Comparison of ENCODE assay signal across 13 cellular contexts in the genomic region with DNA sequence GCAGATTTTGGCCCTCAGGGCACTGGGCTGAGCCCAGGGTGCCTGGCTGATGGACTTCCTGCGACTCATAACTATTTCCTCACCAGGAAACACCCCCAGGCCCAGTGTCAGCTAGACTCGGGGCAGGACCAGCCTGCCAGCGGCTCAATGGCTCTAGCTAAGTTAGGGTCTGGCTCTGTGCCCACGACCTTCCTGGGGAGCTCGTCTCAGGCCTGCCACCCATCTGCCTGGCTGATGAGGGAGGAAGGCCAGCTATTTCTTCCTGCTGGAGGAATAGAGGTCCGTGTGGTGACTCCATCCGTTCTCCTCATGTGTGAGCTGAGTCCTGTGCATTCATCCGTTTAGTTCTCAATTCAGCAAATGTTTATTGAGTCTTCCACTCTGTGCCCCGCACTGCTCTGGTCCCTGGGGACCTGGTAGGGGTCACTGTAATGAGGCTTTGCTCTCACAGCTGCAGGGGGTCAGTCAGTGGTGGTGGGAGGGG. TPM values are rescaled to one million over a fixed set of nuclear protein-coding genes. Genes with fewer than 3 reads are reported as not detected.
DNase-seq lines count a peak whose midpoint lies in the region; ATAC-seq, FAIRE-seq and TF ChIP-seq lines count a peak whose summit lies in the region.
"Had no signal": no experiment of that assay in that cellular context is flagged by ENCODE, and none has a peak within 500 bp of the region (broad histone marks: within the 10 kb centered on the region; RNA-seq: fewer than 3 reads in every experiment).

No MANE protein-coding gene starts in this region.

- H3K4me3 ChIP-seq in A549 = no peak overlapping the region
- no peak overlapping the region for H3K4me3 ChIP-seq in Peyer's patch
- H3K4me3 ChIP-seq: ascending aorta, suprapubic skin had no signal

- WGBS in A549 (ENCODE audit: missing lambda C conversion rate) = 32% methylated on average over 9 of the region's 9 CpGs

- H3K4me2 ChIP-seq in A549 = peak overlapping the region; percentile 63

- no peaks in the 10 kb centered on the region for H3K9me3 ChIP-seq in A549
- H3K9me3 ChIP-seq in Peyer's patch = no peaks in the 10 kb centered on the region
- H3K9me3 ChIP-seq: ascending aorta, suprapubic skin had no signal

- peaks cover 36% of the 10 kb centered on the region for H3K4me1 ChIP-seq in A549
- H3K4me1 ChIP-seq in Peyer's patch = peaks cover 0 to 14% (median 0%) of the 10 kb centered on the region in 4 donors

- no peak for FAIRE-seq in A549 (lab: Jason Lieb, UNC)

- DNase-seq in A549 (ENCODE audit: low read depth in 1 of 2, low spot score in 1 of 2) (peak in 1 of 2 experiments; percentile 34), HFFc6 (peak; percentile 68), astrocyte of the hippocampus (ENCODE audit: low read depth, low spot score) (peak; percentile 45), kidney glomerular epithelial cell (lab: John Stamatoyannopoulos, UW) (peak; percentile 76), cerebellar nuclear complex (lab: John Stamatoyannopoulos, UW) (no peak), Peyer's patch (no peak)
- no peak for DNase-seq in activated CD4-positive, alpha-beta T cell treated with anti-CD3 and anti-CD28 coated beads, Interleukin-2, amount 10 ng/mL, durations not matched to agents 24 days and 14 days
- DNase-seq: CD4-positive, CD25-positive, alpha-beta regulatory T cell; NCI-H2171 had no signal

- peaks cover 6% of the 10 kb centered on the region; the same call in 1 of the 2 replicates for H3K27me3 Mint-ChIP-seq in HFFc6 (ENCODE audit: insufficient read depth)
- H3K27me3 Mint-ChIP-seq in activated CD4-positive, alpha-beta T cell treated with anti-CD3 and anti-CD28 coated beads, Interleukin-2, amount 10 ng/mL, durations not matched to agents 24 days and 14 days = no peaks in the 10 kb centered on the region

- intact Hi-C loops in activated CD4-positive, alpha-beta T cell treated with anti-CD3 and anti-CD28 coated beads, Interleukin-2, amount 10 ng/mL, durations not matched to agents 24 days and 14 days (cut with micrococcal nuclease) = loop anchor here (5.0 kb wide), 1 partner anchor 76 kb away; no protein-coding TSS in a partner anchor

- TF ChIP-seq EP300 in A549 (IDR thresholded peaks at IDR 0.05) = no peak

- no peak for TF ChIP-seq POLR2A in A549 (IDR thresholded peaks at IDR 0.05; ENCODE audit: low read length)
- TF ChIP-seq POLR2A in Peyer's patch (IDR thresholded peaks at IDR 0.05) = no peak

- no peaks in the 10 kb centered on the region for H3K27me3 ChIP-seq in Peyer's patch
- H3K27me3 ChIP-seq: ascending aorta, suprapubic skin had no signal

- no peaks in the 10 kb centered on the region for H3K36me3 Mint-ChIP-seq in HFFc6 (ENCODE audit: low read depth)
- no peaks in the 10 kb centered on the region for H3K36me3 Mint-ChIP-seq in activated CD4-positive, alpha-beta T cell treated with anti-CD3 and anti-CD28 coated beads, Interleukin-2, amount 10 ng/mL, durations not matched to agents 24 days and 14 days (ENCODE audit: low read depth)
- H3K36me3 Mint-ChIP-seq: CD4-positive, CD25-positive, alpha-beta regulatory T cell had no signal

- ATAC-seq in A549 (peak; percentile 77 to 78; a peak in 5 of 6 replicates), GM19035 (IDR thresholded peaks at IDR 0.05; ENCODE audit: unreplicated experiment) (no peak)
- ATAC-seq: activated CD4-positive, CD25-positive, alpha-beta regulatory T cell treated with anti-CD3 and anti-CD28 coated beads, Interleukin-2, amount 50 U/mL, for 24 hours had no signal

- H3K4me3 Mint-ChIP-seq in HFFc6 = peak overlapping the region; percentile 66
- H3K4me3 Mint-ChIP-seq in activated CD4-positive, alpha-beta T cell treated with anti-CD3 and anti-CD28 coated beads, Interleukin-2, amount 10 ng/mL, durations not matched to agents 24 days and 14 days = no peak overlapping the region
- H3K4me3 Mint-ChIP-seq: CD4-positive, CD25-positive, alpha-beta regulatory T cell had no signal

- no peaks in the 10 kb centered on the region for H3K36me3 ChIP-seq in Peyer's patch
- H3K36me3 ChIP-seq: ascending aorta, suprapubic skin had no signal

- H3K4me1 Mint-ChIP-seq in HFFc6 (ENCODE audit: low read depth) = peaks cover 75% of the 10 kb centered on the region
- H3K4me1 Mint-ChIP-seq in activated CD4-positive, alpha-beta T cell treated with anti-CD3 and anti-CD28 coated beads, Interleukin-2, amount 10 ng/mL, durations not matched to agents 24 days and 14 days = no peaks in the 10 kb centered on the region
- H3K4me1 Mint-ChIP-seq: CD4-positive, CD25-positive, alpha-beta regulatory T cell had no signal

- CTCF ChIA-PET in A549 (lab: Yijun Ruan, JAX) = interaction anchor here (0.9 to 49.7 kb wide), 6 partner anchors 11 to 84 kb away, joined by 3 to 1281 read pairs (median 16); partner anchors contain the start of gene KIRREL1

- peak overlapping the region; percentile 81 for H3K27ac Mint-ChIP-seq in HFFc6
- no peak overlapping the region for H3K27ac Mint-ChIP-seq in activated CD4-positive, alpha-beta T cell treated with anti-CD3 and anti-CD28 coated beads, Interleukin-2, amount 10 ng/mL, durations not matched to agents 24 days and 14 days
- H3K27ac Mint-ChIP-seq: CD4-positive, CD25-positive, alpha-beta regulatory T cell had no signal

- TF ChIP-seq RAD21 in A549 (conservative IDR thresholded peaks at IDR 0.05 in 1 of 2, IDR thresholded peaks at IDR 0.05 in 1 of 2) = no peak

- POLR2A ChIA-PET in A549 (lab: Yijun Ruan, JAX) = interaction anchor here (0.7 kb wide), 1 partner anchor 16 kb away, joined by 4 read pairs; no protein-coding TSS in a partner anchor

- H3K27ac ChIP-seq in A549 (peak overlapping the region; percentile 66 to 84), Peyer's patch (peak overlapping the region in 1 of 4 donors; percentile 30)
- H3K27ac ChIP-seq: suprapubic skin had no signal

- TF ChIP-seq CTCF in A549 (IDR thresholded peaks at IDR 0.05) (no peak), HFFc6 (IDR thresholded peaks at IDR 0.05) (no peak), Peyer's patch (IDR thresholded peaks at IDR 0.05) (no peak)

- H3K9me3 Mint-ChIP-seq in HFFc6 = no peaks in the 10 kb centered on the region
- H3K9me3 Mint-ChIP-seq in activated CD4-positive, alpha-beta T cell treated with anti-CD3 and anti-CD28 coated beads, Interleukin-2, amount 10 ng/mL, durations not matched to agents 24 days and 14 days = no peaks in the 10 kb centered on the region
- H3K9me3 Mint-ChIP-seq: CD4-positive, CD25-positive, alpha-beta regulatory T cell had no signal

TF ChIP-seq in A549, 52 proteins besides CTCF, POLR2A, EP300 and RAD21:
- no peak for TF ChIP-seq HOXB13 (CRISPR knock-in tag; IDR thresholded peaks at IDR 0.05; ENCODE audit: low read depth)
- no peak for TF ChIP-seq RARB (CRISPR knock-in tag; IDR thresholded peaks at IDR 0.05)
- no peak for TF ChIP-seq ZFP36 (IDR thresholded peaks at IDR 0.05; ENCODE audit: borderline replicate concordance, partially characterized antibody)
- no peak for TF ChIP-seq ESRRA (IDR thresholded peaks at IDR 0.05; ENCODE audit: borderline replicate concordance, low read length)
- TF ChIP-seq CBX2 (IDR thresholded peaks at IDR 0.05; ENCODE audit: borderline replicate concordance, low read depth) = no peak
- TF ChIP-seq TFCP2L1 (CRISPR knock-in tag; IDR thresholded peaks at IDR 0.05) = no peak
- TF ChIP-seq MYC (IDR thresholded peaks at IDR 0.05; ENCODE audit: borderline replicate concordance, low read length) = no peak
- no peak for TF ChIP-seq CHD2 (IDR thresholded peaks at IDR 0.05; ENCODE audit: low read length, partially characterized antibody)
TF ChIP-seq in A549: peak in this region for 0.

RNA-seq across cellular contexts. Expression of gene KIRREL1, which starts 44.5 kb away (rescaled TPM):
- polyA plus RNA-seq in A549 (2011; rRNA removed) (18.7 and 26.2 TPM in 2 replicates), A549 (2017; fragmentation: RNase III; extraction: RNeasy Plus Mini Kit Qiagen cat#74134 plus additional on column Dnase treatment) (41.3 to 43.8 TPM (median 41.3 TPM) in 3 replicates)
- polyA plus RNA-seq in A549 (2012; cell fraction: cytosol; rRNA removed) = 18.7 and 25.7 TPM in 2 replicates
- 56.7 and 57.8 TPM in 2 replicates for polyA plus RNA-seq in A549 (2012; cell fraction: nucleus; rRNA removed)
- 41.2 and 49.0 TPM in 2 replicates for polyA minus RNA-seq in A549 (2011; rRNA and poly(A)+ RNA removed)
- total RNA-seq in HFFc6 (2021; fragmentation: NEBNext Ultra II Directional; extraction: Animal tissue kit (Norgen Biotek cat#: 25700)) = 100 to 1,000 TPM in 5 of 6 experiments, 10 to 100 TPM in 1; 99.5 to 121 (median 107) TPM
- 0.02 TPM in 1 of 2 replicates, not detected in the other for total RNA-seq in activated CD4-positive, alpha-beta T cell treated with anti-CD3 and anti-CD28 coated beads, Interleukin-2, amount 10 ng/mL, durations not matched to agents 24 days and 14 days
- 10 to 100 TPM in 3 of 4 donors, 1 to 10 TPM in 1; 2.8 to 29.7 (median 11.1) TPM for total RNA-seq in Peyer's patch
- total RNA-seq: CD4-positive, CD25-positive, alpha-beta regulatory T cell had no signal
- polyA plus RNA-seq: CD4-positive, CD25-positive, alpha-beta regulatory T cell had no signal

Comparison
In these comparisons a context has a peak if more than half of its experiments do, and no peak if none do; other contexts are left out.
1. DNase-seq: peak in HFFc6 (single experiment), astrocyte of the hippocampus (single experiment) and kidney glomerular epithelial cell (single experiment); none in activated CD4-positive, alpha-beta T cell treated with anti-CD3 and anti-CD28 coated beads, Interleukin-2, amount 10 ng/mL, durations not matched to agents 24 days and 14 days (single experiment), cerebellar nuclear complex (0 of 2) and Peyer's patch (0 of 3).